In the genomic region with DNA sequence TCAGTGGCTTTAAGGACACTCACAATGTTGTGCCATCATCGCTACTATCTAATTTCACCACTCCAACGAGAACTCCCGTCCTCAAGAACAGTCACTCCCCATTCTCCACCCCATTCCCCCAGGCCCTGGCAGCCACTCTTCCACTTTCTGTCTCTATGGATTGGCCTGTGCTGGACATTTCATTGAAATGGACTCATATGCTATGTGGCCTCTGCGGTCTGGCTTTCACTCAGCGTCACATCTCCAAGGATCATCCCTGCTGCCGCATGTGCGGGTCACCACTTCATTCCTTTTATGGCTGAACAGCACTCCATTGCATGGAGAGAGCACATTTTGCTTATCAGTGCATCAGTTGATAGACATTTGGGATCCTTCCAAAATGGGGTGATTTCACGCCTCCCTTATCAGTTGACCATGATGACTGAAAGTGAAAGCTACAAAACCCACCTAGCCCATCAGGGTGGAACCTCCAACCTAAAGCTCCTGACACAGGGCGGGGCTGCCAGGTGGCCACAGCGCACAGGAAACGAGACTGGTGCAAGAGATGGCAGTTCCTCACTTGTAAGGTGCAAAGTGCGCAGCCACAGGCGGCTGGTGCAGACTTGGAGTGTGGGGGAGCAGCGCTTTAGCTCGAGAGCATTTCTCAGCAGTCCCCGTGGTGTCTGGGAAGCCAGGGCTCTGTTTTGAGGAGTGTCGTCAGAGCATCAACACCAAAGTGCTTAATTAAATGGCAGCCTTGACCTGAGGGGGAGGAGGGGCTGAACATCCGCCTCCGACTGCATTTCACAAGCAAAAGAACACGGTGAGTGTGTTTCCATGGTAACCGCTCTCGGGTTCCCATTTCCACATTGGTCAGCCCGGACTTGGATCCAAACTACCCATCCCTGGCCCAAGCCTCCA, we compare ENCODE assay signal across 9 cellular contexts. TPM values are rescaled to one million over a fixed set of nuclear protein-coding genes. Genes with fewer than 3 reads are reported as not detected.
DNase-seq lines count a peak whose midpoint lies in the region; ATAC-seq lines count a peak whose summit lies in the region.
"Had no signal": no experiment of that assay in that cellular context is flagged by ENCODE, and none has a peak within 500 bp of the region (broad histone marks: within the 10 kb centered on the region; RNA-seq: fewer than 3 reads in every experiment).

No MANE protein-coding gene starts in this region.

- peak; percentile 83 for ATAC-seq in HG02973 (IDR thresholded peaks at IDR 0.05; ENCODE audit: unreplicated experiment)

- peaks cover 8 to 19% of the 10 kb centered on the region in 2 donors for H3K36me3 ChIP-seq in muscle layer of duodenum (ENCODE audit: control insufficient read depth in 1 of 2, insufficient read depth in 2 of 2, low read length in 2 of 2)

- peak overlapping the region; percentile 28 for H3K27ac ChIP-seq in adipose tissue (ENCODE audit: low read depth, low read length)
- H3K27ac ChIP-seq in muscle layer of duodenum (ENCODE audit: low read length): peak overlapping the region; percentile 71
- H3K27ac ChIP-seq: A549 had no signal

- H3K27me3 ChIP-seq in muscle layer of duodenum (ENCODE audit: low read depth, low read length): no peaks in the 10 kb centered on the region

- 61 to 70% (median 61%) methylated on average over 23 of the region's 23 CpGs for WGBS in adipose tissue, 3 donors

- peaks cover under 1 to 1% of the 10 kb centered on the region in 2 donors for H3K4me1 ChIP-seq in muscle layer of duodenum (ENCODE audit: control insufficient read depth in 1 of 2, insufficient read depth in 2 of 2, low read length in 2 of 2)

- H3K9me3 ChIP-seq in muscle layer of duodenum (ENCODE audit: control insufficient read depth in 1 of 2, low read length in 2 of 2): no peaks in the 10 kb centered on the region
- H3K9me3 ChIP-seq: A549 had no signal

- DNase-seq in NCI-H1436 (lab: John Stamatoyannopoulos, UW) (peak; percentile 64), NCI-H1436 treated with DMSO at 0.1 percent for 48 hours (lab: John Stamatoyannopoulos, UW) (no peak), SK-N-DZ (ENCODE audit: low spot score) (peak; percentile 45), epidermal melanocyte (ENCODE audit: insufficient read length, low spot score) (no peak), NCI-H146 (lab: John Stamatoyannopoulos, UW) (no peak)

- peak overlapping the region; percentile 22 to 28 for H3K4me3 ChIP-seq in muscle layer of duodenum (ENCODE audit: low read depth in 1 of 2, low read length in 2 of 2)
- H3K4me3 ChIP-seq: A549 had no signal

RNA-seq across cellular contexts. Expression of a gene that starts 23.8 kb away (rescaled TPM):
- 5.3 and 6.3 TPM in 2 replicates for polyA plus RNA-seq in SK-N-DZ (2014; cell fraction: cytosol; rRNA removed)
- 1.8 and 2.8 TPM in 2 replicates for polyA plus RNA-seq in SK-N-DZ (2014; cell fraction: nucleus; rRNA removed)
- 100 to 1,000 TPM in 2 of 3 donors, 10 to 100 TPM in 1; 14.1 to 134 (median 132) TPM for polyA plus RNA-seq in adipose tissue

RNA-seq across cellular contexts. Expression of a gene that starts 54.2 kb away (rescaled TPM):
- 2.6 and 4.0 TPM in 2 replicates for polyA plus RNA-seq in SK-N-DZ (2014; cell fraction: cytosol; rRNA removed)
- polyA plus RNA-seq in SK-N-DZ (2014; cell fraction: nucleus; rRNA removed): 4.2 and 7.4 TPM in 2 replicates
- 10 to 100 TPM; 16.1 to 29.2 (median 17.8) TPM for polyA plus RNA-seq in adipose tissue

Comparison
In these comparisons a context has a peak if more than half of its experiments do, and no peak if none do; other contexts are left out.
1. DNase-seq: peak in NCI-H1436 (single experiment) and SK-N-DZ (single experiment); none in NCI-H1436 treated with DMSO at 0.1 percent for 48 hours (single experiment), epidermal melanocyte (single experiment) and NCI-H146 (single experiment).